Comparison of ENCODE assay signal across 23 cellular contexts in the genomic region with DNA sequence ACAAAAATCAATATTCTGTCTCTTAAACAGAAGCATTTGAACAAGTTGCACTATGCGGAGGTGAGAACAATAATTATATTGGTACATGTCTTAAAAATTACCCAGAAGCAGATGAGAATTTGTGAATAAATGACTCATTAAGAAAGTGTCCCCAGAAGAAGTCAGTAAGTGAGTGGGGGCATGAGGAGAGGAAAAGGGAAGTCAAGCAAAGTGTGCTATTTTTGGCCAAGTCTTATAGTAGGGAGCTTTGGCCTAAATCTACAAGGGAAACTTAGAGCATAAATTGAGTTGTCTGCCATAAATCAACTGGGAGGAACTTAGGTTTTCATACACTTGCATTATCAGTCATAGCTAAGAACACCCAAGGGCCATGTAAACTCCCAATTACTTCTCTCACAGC.
A peak's percentile ranks its signal among the peaks of the same experiment; 100 is the strongest.
DNase-seq lines count a peak whose midpoint lies in the region; ATAC-seq lines count a peak whose summit lies in the region.
"Had no signal": no experiment of that assay in that cellular context is flagged by ENCODE, and none has a peak within 500 bp of the region (broad histone marks: within the 10 kb centered on the region; RNA-seq: fewer than 3 reads in every experiment).

No MANE protein-coding gene starts in this region.

- no peak for DNase-seq in activated naive CD8-positive, alpha-beta T cell treated with anti-CD3 and anti-CD28 coated beads, Interleukin-2, amount 50 U/mL, for 24 hours
- no peak for DNase-seq in activated naive CD8-positive, alpha-beta T cell treated with anti-CD3 and anti-CD28 coated beads for 36 hours
- DNase-seq in KBM-7, result peak; percentile 93
- DNase-seq in OCI-M1 (lab: John Stamatoyannopoulos, UW), result peak; percentile 69
- no peak for DNase-seq in NCI-H1092 (lab: John Stamatoyannopoulos, UW)
- DNase-seq in amniotic stem cell (lab: John Stamatoyannopoulos, UW), result no peak
- DNase-seq: activated CD4-positive, alpha-beta T cell treated with anti-CD3 and anti-CD28 coated beads for 48 hours; activated CD8-positive, alpha-beta memory T cell treated with anti-CD3 and anti-CD28 coated beads, Interleukin-2, amount 50 U/mL, for 4 hours; activated naive CD4-positive, alpha-beta T cell treated with Interleukin-2 at 50 U/mL for 16 hours; cerebellar nuclear complex; effector CD8-positive, alpha-beta T cell; GF-D8; left lung; midbrain; NCI-H1694 treated with DMSO at 0.1 percent for 48 hours; NCI-H226; NCI-H82; RPMI8226; stimulated activated CD4-positive, alpha-beta T cell treated with anti-CD3 and anti-CD28 coated beads, Interleukin-4, amount 100 ng/mL, for 24 hours had no signal

- H3K36me3 Mint-ChIP-seq in activated naive CD8-positive, alpha-beta T cell treated with anti-CD3 and anti-CD28 coated beads, Interleukin-2, amount 50 U/mL, for 24 hours (ENCODE audit: low read depth), result peaks cover 2% of the 10 kb centered on the region
- H3K36me3 Mint-ChIP-seq in activated naive CD8-positive, alpha-beta T cell treated with anti-CD3 and anti-CD28 coated beads for 36 hours, result peaks cover 23% of the 10 kb centered on the region
- H3K36me3 Mint-ChIP-seq in stimulated activated naive CD8-positive, alpha-beta T cell treated with anti-CD3 and anti-CD28 coated beads, Interleukin-15, Interleukin-2, amounts not matched to agents 100 ng/mL and 50 ng/mL, for 24 hours (ENCODE audit: low read depth), result no peaks in the 10 kb centered on the region

- H3K4me1 Mint-ChIP-seq in activated naive CD8-positive, alpha-beta T cell treated with anti-CD3 and anti-CD28 coated beads, Interleukin-2, amount 50 U/mL, for 24 hours, result peaks cover 22% of the 10 kb centered on the region
- H3K4me1 Mint-ChIP-seq in activated naive CD8-positive, alpha-beta T cell treated with anti-CD3 and anti-CD28 coated beads for 36 hours, result peaks cover 18% of the 10 kb centered on the region
- peaks cover 30% of the 10 kb centered on the region for H3K4me1 Mint-ChIP-seq in stimulated activated naive CD8-positive, alpha-beta T cell treated with anti-CD3 and anti-CD28 coated beads, Interleukin-15, Interleukin-2, amounts not matched to agents 100 ng/mL and 50 ng/mL, for 24 hours (ENCODE audit: low read depth)

- in situ Hi-C loops in KBM-7 (cut with MboI; ENCODE audit: low pct_unique_long_range_greater_than_20kb, low sequenced_read_pairs), result no loop called here

- no peaks in the 10 kb centered on the region for H3K27me3 Mint-ChIP-seq in activated naive CD8-positive, alpha-beta T cell treated with anti-CD3 and anti-CD28 coated beads, Interleukin-2, amount 50 U/mL, for 24 hours
- H3K27me3 Mint-ChIP-seq in activated naive CD8-positive, alpha-beta T cell treated with anti-CD3 and anti-CD28 coated beads for 36 hours, result no peaks in the 10 kb centered on the region
- H3K27me3 Mint-ChIP-seq in stimulated activated naive CD8-positive, alpha-beta T cell treated with anti-CD3 and anti-CD28 coated beads, Interleukin-15, Interleukin-2, amounts not matched to agents 100 ng/mL and 50 ng/mL, for 24 hours, result no peaks in the 10 kb centered on the region

- ATAC-seq in activated naive CD8-positive, alpha-beta T cell treated with anti-CD3 and anti-CD28 coated beads, Interleukin-2, amount 50 U/mL, for 24 hours, result peak; percentile 49
- no peak for ATAC-seq in HG03439 (IDR thresholded peaks at IDR 0.05; ENCODE audit: unreplicated experiment)
- ATAC-seq: esophagus mucosa, GM12878, left lung had no signal

- H3K4me3 Mint-ChIP-seq in activated naive CD8-positive, alpha-beta T cell treated with anti-CD3 and anti-CD28 coated beads, Interleukin-2, amount 50 U/mL, for 24 hours, result no peak overlapping the region
- H3K4me3 Mint-ChIP-seq in activated naive CD8-positive, alpha-beta T cell treated with anti-CD3 and anti-CD28 coated beads for 36 hours, result no peak overlapping the region
- no peak overlapping the region for H3K4me3 Mint-ChIP-seq in stimulated activated naive CD8-positive, alpha-beta T cell treated with anti-CD3 and anti-CD28 coated beads, Interleukin-15, Interleukin-2, amounts not matched to agents 100 ng/mL and 50 ng/mL, for 24 hours

- no peak overlapping the region for H3K27ac Mint-ChIP-seq in activated naive CD8-positive, alpha-beta T cell treated with anti-CD3 and anti-CD28 coated beads, Interleukin-2, amount 50 U/mL, for 24 hours
- H3K27ac Mint-ChIP-seq in activated naive CD8-positive, alpha-beta T cell treated with anti-CD3 and anti-CD28 coated beads for 36 hours, result no peak overlapping the region
- H3K27ac Mint-ChIP-seq in stimulated activated naive CD8-positive, alpha-beta T cell treated with anti-CD3 and anti-CD28 coated beads, Interleukin-15, Interleukin-2, amounts not matched to agents 100 ng/mL and 50 ng/mL, for 24 hours, result peak overlapping the region; percentile 7

- H3K9me3 Mint-ChIP-seq in activated naive CD8-positive, alpha-beta T cell treated with anti-CD3 and anti-CD28 coated beads, Interleukin-2, amount 50 U/mL, for 24 hours, result peaks cover 8% of the 10 kb centered on the region
- no peaks in the 10 kb centered on the region for H3K9me3 Mint-ChIP-seq in activated naive CD8-positive, alpha-beta T cell treated with anti-CD3 and anti-CD28 coated beads for 36 hours
- peaks cover 15% of the 10 kb centered on the region for H3K9me3 Mint-ChIP-seq in stimulated activated naive CD8-positive, alpha-beta T cell treated with anti-CD3 and anti-CD28 coated beads, Interleukin-15, Interleukin-2, amounts not matched to agents 100 ng/mL and 50 ng/mL, for 24 hours

Comparison
In these comparisons a context has a peak if more than half of its experiments do, and no peak if none do; other contexts are left out.
1. DNase-seq: peak in KBM-7 (single experiment) and OCI-M1 (single experiment); none in activated naive CD8-positive, alpha-beta T cell treated with anti-CD3 and anti-CD28 coated beads, Interleukin-2, amount 50 U/mL, for 24 hours (single experiment), activated naive CD8-positive, alpha-beta T cell treated with anti-CD3 and anti-CD28 coated beads for 36 hours (single experiment), NCI-H1092 (single experiment) and amniotic stem cell (single experiment).